Comparison of ENCODE assay signal across 19 cellular contexts in genomic region chr2:26039603-26040367, GRCh38.
"Had no signal": no experiment of that assay in that cellular context is flagged by ENCODE, and none has a peak within 500 bp of the region (broad histone marks: within the 10 kb centered on the region; RNA-seq: fewer than 3 reads in every experiment).

No MANE protein-coding gene starts in this region.

- H3K9me3 ChIP-seq: breast epithelium, esophagus squamous epithelium, SK-N-SH, tibial nerve had no signal

- FAIRE-seq: endometrium, keratinocyte had no signal

- H3K36me3 ChIP-seq: breast epithelium had no signal

- H3K27ac Mint-ChIP-seq: activated T-helper 17 cell treated with anti-CD3 and anti-CD28 coated beads, Interleukin-2, amount 50 U/mL, for 72 hours; stimulated activated memory B cell treated with anti-CD40 and anti-IgM and Interleukin-4, amounts not matched to agents 10 μg/mL and 1 μg/mL and 100 μg/mL, for 72 hours; WTC11 had no signal

- H3K4me3 Mint-ChIP-seq: activated T-helper 17 cell treated with anti-CD3 and anti-CD28 coated beads, Interleukin-2, amount 50 U/mL, for 72 hours; stimulated activated memory B cell treated with anti-CD40 and anti-IgM and Interleukin-4, amounts not matched to agents 10 μg/mL and 1 μg/mL and 100 μg/mL, for 72 hours; WTC11 had no signal

- H3K27ac ChIP-seq: breast epithelium, tibial nerve had no signal

- H3K4me3 ChIP-seq: breast epithelium, tibial nerve had no signal

- H3K27me3 Mint-ChIP-seq: activated T-helper 17 cell treated with anti-CD3 and anti-CD28 coated beads, Interleukin-2, amount 50 U/mL, for 72 hours; stimulated activated memory B cell treated with anti-CD40 and anti-IgM and Interleukin-4, amounts not matched to agents 10 μg/mL and 1 μg/mL and 100 μg/mL, for 72 hours had no signal

- H3K27me3 ChIP-seq: breast epithelium, esophagus squamous epithelium, tibial nerve had no signal

- H3K9me3 Mint-ChIP-seq: activated T-helper 17 cell treated with anti-CD3 and anti-CD28 coated beads, Interleukin-2, amount 50 U/mL, for 72 hours; stimulated activated memory B cell treated with anti-CD40 and anti-IgM and Interleukin-4, amounts not matched to agents 10 μg/mL and 1 μg/mL and 100 μg/mL, for 72 hours; WTC11 had no signal

- DNase-seq: activated CD4-positive, alpha-beta T cell treated with anti-CD3 and anti-CD28 coated beads for 48 hours; activated CD8-positive, alpha-beta memory T cell treated with anti-CD3 and anti-CD28 coated beads for 24 hours; activated naive CD4-positive, alpha-beta T cell treated with anti-CD3 and anti-CD28 coated beads, Interleukin-2, amount 50 U/mL, for 16 hours; anterior cingulate cortex; esophagus squamous epithelium; foreskin fibroblast; head of caudate nucleus; left ventricle myocardium superior; mesendoderm; right cardiac atrium; SK-N-SH; T-helper 1 cell had no signal

- ATAC-seq: activated T-helper 17 cell treated with anti-CD3 and anti-CD28 coated beads, Interleukin-2, amount 50 U/mL, for 72 hours; left ventricle myocardium superior; right cardiac atrium; stimulated activated memory B cell treated with anti-CD40 and anti-IgM and Interleukin-4, amounts not matched to agents 10 μg/mL and 1 μg/mL and 100 μg/mL, for 72 hours; WTC11 had no signal

- H3K4me2 ChIP-seq: SK-N-SH had no signal

- H3K9ac ChIP-seq: SK-N-SH had no signal
